1 cellular context compared by ENCODE assay signal in the genomic region with DNA sequence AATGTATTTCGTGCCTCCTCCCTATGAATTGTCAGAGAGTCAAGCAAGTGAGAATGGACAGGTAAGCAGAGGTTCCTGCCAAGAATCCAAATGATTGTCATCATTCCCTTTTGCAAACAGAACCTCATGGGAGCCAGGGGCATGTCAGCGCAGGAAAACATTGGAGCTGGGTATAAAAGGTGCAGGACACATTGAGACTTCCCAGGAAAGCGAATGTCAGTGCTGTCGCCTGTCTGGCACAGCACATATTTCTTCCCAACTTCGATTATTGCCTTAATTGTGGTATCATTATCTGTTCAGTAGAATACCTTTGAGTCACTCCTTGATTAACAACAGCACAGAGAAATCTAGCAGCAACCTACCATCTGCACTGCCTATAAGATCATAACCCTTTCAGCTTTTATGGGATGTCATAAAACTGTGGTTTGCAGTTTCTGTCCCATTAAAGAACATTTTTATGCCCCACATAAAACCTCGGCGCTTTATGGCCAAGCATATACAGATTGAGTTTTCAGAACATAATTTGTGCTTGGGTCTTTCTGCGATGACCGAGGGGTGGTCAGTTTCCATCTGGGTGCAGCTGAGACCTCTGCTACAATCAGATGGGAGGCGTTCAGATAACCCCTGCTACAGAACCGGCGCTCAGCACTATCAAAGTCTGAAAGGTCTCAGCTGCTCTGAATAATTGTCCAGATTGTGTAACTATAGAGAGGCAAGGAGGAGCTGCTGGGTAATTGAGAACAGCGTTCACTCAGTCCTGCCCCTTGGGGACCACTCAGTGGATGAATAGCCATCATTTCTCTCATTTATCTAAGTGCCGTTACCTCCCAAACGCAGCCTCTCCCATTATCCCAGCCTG.
TF ChIP-seq lines count a peak whose summit lies in the region.

No MANE protein-coding gene starts in this region.

TF ChIP-seq in HEK293, 187 proteins besides CTCF, POLR2A, EP300 and RAD21 (continued from another document and continues in another):
- TF ChIP-seq ZNF18 (tag by site-specific recombination; IDR thresholded peaks at IDR 0.05) (0 out of 2 replicates have a peak, but pooled peaks have one; percentile 51), ZNF677 (tag by site-specific recombination; IDR thresholded peaks at IDR 0.05) (no peak), HOXD13 (CRISPR knock-in tag; IDR thresholded peaks at IDR 0.05; ENCODE audit: borderline replicate concordance) (no peak), ZNF585B (tag by site-specific recombination; IDR thresholded peaks at IDR 0.05) (0 out of 2 replicates have a peak, but pooled peaks have one; percentile 6), ZSCAN23 (tag by site-specific recombination; IDR thresholded peaks at IDR 0.05) (no peak), ZNF624 (tag by site-specific recombination; IDR thresholded peaks at IDR 0.05) (no peak), ZBTB20 (tag by site-specific recombination; IDR thresholded peaks at IDR 0.05) (peak; percentile 65; the same call in 1 of the 2 replicates), YY1 (tag by site-specific recombination; IDR thresholded peaks at IDR 0.05) (peak; percentile 43; the same call in 1 of the 2 replicates), PRDM2 (tag by site-specific recombination; IDR thresholded peaks at IDR 0.05; ENCODE audit: borderline replicate concordance) (no peak), PRDM6 (tag by site-specific recombination; IDR thresholded peaks at IDR 0.05) (peak; percentile 90), ZNF843 (tag by site-specific recombination; IDR thresholded peaks at IDR 0.05) (peak; percentile 89), ZBTB8A (tag by site-specific recombination; IDR thresholded peaks at IDR 0.05) (0 out of 2 replicates have a peak, but pooled peaks have one; percentile 33), ZNF341 (tag by site-specific recombination; IDR thresholded peaks at IDR 0.05; ENCODE audit: low read depth) (0 out of 2 replicates have a peak, but pooled peaks have one; percentile 46), SETDB1 (IDR thresholded peaks at IDR 0.05; ENCODE audit: insufficient read length, low read length) (peak; percentile 51), ZBTB48 (tag by site-specific recombination; IDR thresholded peaks at IDR 0.05) (no peak), ZNF223 (tag by site-specific recombination; IDR thresholded peaks at IDR 0.05) (no peak), ZNF549 (tag by site-specific recombination; IDR thresholded peaks at IDR 0.05) (no peak), KLF17 (tag by site-specific recombination; IDR thresholded peaks at IDR 0.05) (no peak; the same call in 1 of the 2 replicates), GLIS1 (tag by site-specific recombination; IDR thresholded peaks at IDR 0.05) (peak; percentile 76), FEZF1 (tag by site-specific recombination; IDR thresholded peaks at IDR 0.05) (peak; percentile 80), MZF1 (tag by site-specific recombination; IDR thresholded peaks at IDR 0.05; ENCODE audit: borderline replicate concordance) (no peak), ATF2 (tag by site-specific recombination; IDR thresholded peaks at IDR 0.05; ENCODE audit: low read depth) (no peak), BCL11B (tag by site-specific recombination; IDR thresholded peaks at IDR 0.05; ENCODE audit: low read depth) (no peak), ZNF324 (tag by site-specific recombination; IDR thresholded peaks at IDR 0.05) (no peak), ZSCAN16 (tag by site-specific recombination; IDR thresholded peaks at IDR 0.05) (peak; percentile 91), OSR2 (tag by site-specific recombination; IDR thresholded peaks at IDR 0.05) (peak; percentile 75; the same call in 1 of the 2 replicates), ZBTB1 (tag by site-specific recombination; IDR thresholded peaks at IDR 0.05) (no peak), ZNF202 (tag by site-specific recombination; IDR thresholded peaks at IDR 0.05; ENCODE audit: borderline replicate concordance) (no peak), ZNF311 (tag by site-specific recombination; IDR thresholded peaks at IDR 0.05; ENCODE audit: borderline replicate concordance) (no peak)
- TF ChIP-seq, protein P1, sequence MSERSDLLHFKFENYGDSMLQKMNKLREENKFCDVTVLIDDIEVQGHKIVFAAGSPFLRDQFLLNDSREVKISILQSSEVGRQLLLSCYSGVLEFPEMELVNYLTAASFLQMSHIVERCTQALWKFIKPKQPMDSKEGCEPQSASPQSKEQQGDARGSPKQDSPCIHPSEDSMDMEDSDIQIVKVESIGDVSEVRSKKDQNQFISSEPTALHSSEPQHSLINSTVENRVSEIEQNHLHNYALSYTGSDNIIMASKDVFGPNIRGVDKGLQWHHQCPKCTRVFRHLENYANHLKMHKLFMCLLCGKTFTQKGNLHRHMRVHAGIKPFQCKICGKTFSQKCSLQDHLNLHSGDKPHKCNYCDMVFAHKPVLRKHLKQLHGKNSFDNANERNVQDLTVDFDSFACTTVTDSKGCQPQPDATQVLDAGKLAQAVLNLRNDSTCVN (tag by site-specific recombination; optimal IDR thresholded peaks at IDR 0.05) = no peak
- TF ChIP-seq, protein P2, sequence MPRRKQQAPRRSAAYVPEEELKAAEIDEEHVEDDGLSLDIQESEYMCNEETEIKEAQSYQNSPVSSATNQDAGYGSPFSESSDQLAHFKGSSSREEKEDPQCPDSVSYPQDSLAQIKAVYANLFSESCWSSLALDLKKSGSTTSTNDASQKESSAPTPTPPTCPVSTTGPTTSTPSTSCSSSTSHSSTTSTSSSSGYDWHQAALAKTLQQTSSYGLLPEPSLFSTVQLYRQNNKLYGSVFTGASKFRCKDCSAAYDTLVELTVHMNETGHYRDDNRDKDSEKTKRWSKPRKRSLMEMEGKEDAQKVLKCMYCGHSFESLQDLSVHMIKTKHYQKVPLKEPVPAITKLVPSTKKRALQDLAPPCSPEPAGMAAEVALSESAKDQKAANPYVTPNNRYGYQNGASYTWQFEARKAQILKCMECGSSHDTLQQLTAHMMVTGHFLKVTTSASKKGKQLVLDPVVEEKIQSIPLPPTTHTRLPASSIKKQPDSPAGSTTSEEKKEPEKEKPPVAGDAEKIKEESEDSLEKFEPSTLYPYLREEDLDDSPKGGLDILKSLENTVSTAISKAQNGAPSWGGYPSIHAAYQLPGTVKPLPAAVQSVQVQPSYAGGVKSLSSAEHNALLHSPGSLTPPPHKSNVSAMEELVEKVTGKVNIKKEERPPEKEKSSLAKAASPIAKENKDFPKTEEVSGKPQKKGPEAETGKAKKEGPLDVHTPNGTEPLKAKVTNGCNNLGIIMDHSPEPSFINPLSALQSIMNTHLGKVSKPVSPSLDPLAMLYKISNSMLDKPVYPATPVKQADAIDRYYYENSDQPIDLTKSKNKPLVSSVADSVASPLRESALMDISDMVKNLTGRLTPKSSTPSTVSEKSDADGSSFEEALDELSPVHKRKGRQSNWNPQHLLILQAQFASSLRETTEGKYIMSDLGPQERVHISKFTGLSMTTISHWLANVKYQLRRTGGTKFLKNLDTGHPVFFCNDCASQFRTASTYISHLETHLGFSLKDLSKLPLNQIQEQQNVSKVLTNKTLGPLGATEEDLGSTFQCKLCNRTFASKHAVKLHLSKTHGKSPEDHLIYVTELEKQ (tag by site-specific recombination; IDR thresholded peaks at IDR 0.05; ENCODE audit: borderline replicate concordance) = peak; percentile 36; the same call in 1 of the 2 replicates
- TF ChIP-seq, protein P3, sequence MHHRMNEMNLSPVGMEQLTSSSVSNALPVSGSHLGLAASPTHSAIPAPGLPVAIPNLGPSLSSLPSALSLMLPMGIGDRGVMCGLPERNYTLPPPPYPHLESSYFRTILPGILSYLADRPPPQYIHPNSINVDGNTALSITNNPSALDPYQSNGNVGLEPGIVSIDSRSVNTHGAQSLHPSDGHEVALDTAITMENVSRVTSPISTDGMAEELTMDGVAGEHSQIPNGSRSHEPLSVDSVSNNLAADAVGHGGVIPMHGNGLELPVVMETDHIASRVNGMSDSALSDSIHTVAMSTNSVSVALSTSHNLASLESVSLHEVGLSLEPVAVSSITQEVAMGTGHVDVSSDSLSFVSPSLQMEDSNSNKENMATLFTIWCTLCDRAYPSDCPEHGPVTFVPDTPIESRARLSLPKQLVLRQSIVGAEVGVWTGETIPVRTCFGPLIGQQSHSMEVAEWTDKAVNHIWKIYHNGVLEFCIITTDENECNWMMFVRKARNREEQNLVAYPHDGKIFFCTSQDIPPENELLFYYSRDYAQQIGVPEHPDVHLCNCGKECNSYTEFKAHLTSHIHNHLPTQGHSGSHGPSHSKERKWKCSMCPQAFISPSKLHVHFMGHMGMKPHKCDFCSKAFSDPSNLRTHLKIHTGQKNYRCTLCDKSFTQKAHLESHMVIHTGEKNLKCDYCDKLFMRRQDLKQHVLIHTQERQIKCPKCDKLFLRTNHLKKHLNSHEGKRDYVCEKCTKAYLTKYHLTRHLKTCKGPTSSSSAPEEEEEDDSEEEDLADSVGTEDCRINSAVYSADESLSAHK (tag by site-specific recombination; IDR thresholded peaks at IDR 0.05) = peak; percentile 61
